Comparison of ENCODE assay signal across 35 cellular contexts in genomic region chr12:117490130-117490529, GRCh38.
"Had no signal": no experiment of that assay in that cellular context is flagged by ENCODE, and none has a peak within 500 bp of the region (broad histone marks: within the 10 kb centered on the region; RNA-seq: fewer than 3 reads in every experiment).

No MANE protein-coding gene starts in this region.

- H3K27me3 ChIP-seq: MG63 had no signal

- DNase-seq: Karpas-422, Kasumi-1, MM.1S, MV-4-11, NCI-H1048, NCI-H1092, NCI-H1092 treated with DMSO at 0.1 percent for 48 hours, NCI-H1105, NCI-H1105 treated with DMSO at 0.1 percent for 48 hours, NCI-H1417, NCI-H1417 treated with DMSO at 0.1 percent for 48 hours, NCI-H1436, NCI-H1436 treated with DMSO at 0.1 percent for 48 hours, NCI-H146, NCI-H1694, NCI-H1694 treated with DMSO at 0.1 percent for 48 hours, NCI-H187, NCI-H187 treated with DMSO at 0.1 percent for 48 hours, NCI-H1930, NCI-H2029, NCI-H2029 treated with DMSO at 0.1 percent for 48 hours, NCI-H2081, NCI-H2081 treated with DMSO at 0.1 percent for 48 hours, NCI-H2107, NCI-H2171, NCI-H2171 treated with DMSO at 0.1 percent for 48 hours, NCI-H2227 treated with DMSO at 0.1 percent for 48 hours, NCI-H226, NCI-H345, NCI-H446, NCI-H446 treated with DMSO at 0.1 percent for 48 hours, NCI-H510A treated with DMSO at 0.1 percent for 48 hours, NCI-H524, NCI-H524 treated with DMSO at 0.1 percent for 48 hours had no signal

- H3K36me3 ChIP-seq: MG63 had no signal

- H3K9me3 ChIP-seq: MG63 had no signal

- H3K4me3 ChIP-seq: MG63 had no signal
